In genomic region chr11:9330387-9331384, GRCh38 we compare ENCODE assay signal across 16 cellular contexts. TPM values are rescaled to one million over a fixed set of nuclear protein-coding genes. Genes with fewer than 3 reads are reported as not detected.
DNase-seq lines count a peak whose midpoint lies in the region; ATAC-seq and TF ChIP-seq lines count a peak whose summit lies in the region.
"Had no signal": no experiment of that assay in that cellular context is flagged by ENCODE, and none has a peak within 500 bp of the region (broad histone marks: within the 10 kb centered on the region; RNA-seq: fewer than 3 reads in every experiment).

No MANE protein-coding gene starts in this region.

- TF ChIP-seq CTCF in H9 (conservative IDR thresholded peaks at IDR 0.05) (no peak), fibroblast of villous mesenchyme (IDR thresholded peaks at IDR 0.05; ENCODE audit: insufficient read depth, low read depth, low read length) (no peak)
- TF ChIP-seq CTCF in activated CD8-positive, alpha-beta T cell treated with anti-CD3 and anti-CD28 coated beads for 36 hours (IDR thresholded peaks at IDR 0.05): no peak

- H3K56ac ChIP-seq in H9 (ENCODE audit: insufficient read length, low read depth, low read length): peak overlapping the region; percentile 32

- no peak overlapping the region for H4K5ac ChIP-seq in H9 (ENCODE audit: insufficient read length, low read depth, low read length)

- no peak overlapping the region for H2BK15ac ChIP-seq in H9 (ENCODE audit: low read depth, low read length)

- H3K4me1 Mint-ChIP-seq in H9: 0 out of 4 replicates have a peak, but pooled peaks cover 0 to 4% of the 10 kb centered on the region in 2 experiments
- H3K4me1 Mint-ChIP-seq in activated CD8-positive, alpha-beta T cell treated with anti-CD3 and anti-CD28 coated beads for 36 hours (ENCODE audit: low read depth): peaks cover 3% of the 10 kb centered on the region
- H3K4me1 Mint-ChIP-seq: nephron had no signal

- H2BK12ac ChIP-seq in H9 (ENCODE audit: insufficient read length, low read depth, low read length): no peak overlapping the region

- H2AK5ac ChIP-seq in H9 (ENCODE audit: insufficient read length, low read length): no peak overlapping the region

- H3K27me3 Mint-ChIP-seq in H9 (ENCODE audit: low read depth): no peaks in the 10 kb centered on the region
- no peaks in the 10 kb centered on the region for H3K27me3 Mint-ChIP-seq in activated CD8-positive, alpha-beta T cell treated with anti-CD3 and anti-CD28 coated beads for 36 hours

- no peak overlapping the region for H3K9ac ChIP-seq in H9 (ENCODE audit: extremely low read depth, insufficient read length, low read length)

- no peaks in the 10 kb centered on the region for H3K79me1 ChIP-seq in H9 (ENCODE audit: insufficient read depth, low read depth, low read length, poor library complexity, severe bottlenecking)

- no peaks in the 10 kb centered on the region for H3K23me2 ChIP-seq in H9 (ENCODE audit: insufficient read length, low read depth, low read length, poor library complexity, severe bottlenecking)

- H3K27me3 ChIP-seq in H9 (ENCODE audit: insufficient read depth, low read length) (no peaks in the 10 kb centered on the region), SJSA1 (replicated peaks) (no peaks in the 10 kb centered on the region)
- H3K27me3 ChIP-seq: sigmoid colon, testis had no signal

- H3K4me1 ChIP-seq in H9 (ENCODE audit: insufficient read depth, low read length) (no peaks in the 10 kb centered on the region), SJSA1 (replicated peaks) (no peaks in the 10 kb centered on the region; the same call in 1 of the 2 replicates)
- H3K4me1 ChIP-seq: testis had no signal

- H4K91ac ChIP-seq in H9 (ENCODE audit: insufficient read length, low read depth, low read length): no peak overlapping the region

- H3K36me3 Mint-ChIP-seq in H9 (ENCODE audit: insufficient read depth in 1 of 3, low read depth in 3 of 3): no peaks in the 10 kb centered on the region; a peak in 1 of 7 replicates
- H3K36me3 Mint-ChIP-seq in activated CD8-positive, alpha-beta T cell treated with anti-CD3 and anti-CD28 coated beads for 36 hours (ENCODE audit: low read depth): no peaks in the 10 kb centered on the region

- H3K36me3 ChIP-seq in SJSA1: no peaks in the 10 kb centered on the region
- H3K36me3 ChIP-seq: sigmoid colon had no signal

- H3K4ac ChIP-seq in H9 (ENCODE audit: low read depth, low read length): no peak overlapping the region

- no peak overlapping the region for H2AFZ ChIP-seq in H9 (ENCODE audit: low read length)

- no peak overlapping the region for H3K18ac ChIP-seq in H9 (ENCODE audit: insufficient read length, low read depth, low read length)

- ATAC-seq in activated CD8-positive, alpha-beta T cell treated with anti-CD3 and anti-CD28 coated beads for 36 hours: no peak
- ATAC-seq in Right ventricle myocardium inferior: no peak
- ATAC-seq: activated CD8-positive, alpha-beta T cell treated with anti-CD3 and anti-CD28 coated beads, Interleukin-2, amount 10 ng/mL, durations not matched to agents 7 days and 5 days had no signal

- H3K23ac ChIP-seq in H9 (ENCODE audit: insufficient read length, low read depth, low read length): no peak overlapping the region

- no peak overlapping the region for H3K4me3 Mint-ChIP-seq in H9
- no peak overlapping the region for H3K4me3 Mint-ChIP-seq in activated CD8-positive, alpha-beta T cell treated with anti-CD3 and anti-CD28 coated beads for 36 hours
- H3K4me3 Mint-ChIP-seq: activated CD8-positive, alpha-beta T cell treated with anti-CD3 and anti-CD28 coated beads, Interleukin-2, amount 10 ng/mL, durations not matched to agents 7 days and 5 days; nephron had no signal

- intact Hi-C loops in activated CD8-positive, alpha-beta T cell treated with anti-CD3 and anti-CD28 coated beads for 36 hours (cut with micrococcal nuclease): no loop called here
- intact Hi-C loops in Right ventricle myocardium inferior (cut with DNase I): no loop called here

- H3K9me3 ChIP-seq in H9 (ENCODE audit: control insufficient read depth, low read depth, low read length) (no peaks in the 10 kb centered on the region), SJSA1 (replicated peaks) (no peaks in the 10 kb centered on the region)
- H3K9me3 ChIP-seq: Caco-2, sigmoid colon, testis had no signal

- WGBS in H9 (ENCODE audit: extremely low coverage, insufficient read length, low lambda C conversion rate): no CpG with 5 or more reads among the region's 10 CpGs

- no peaks in the 10 kb centered on the region for H4K20me1 ChIP-seq in H9 (ENCODE audit: control insufficient read depth, insufficient read depth, insufficient read length)

- H3K27ac ChIP-seq in H9 (ENCODE audit: insufficient read length, low read depth, low read length): no peak overlapping the region
- peak overlapping the region; percentile 21; the same call in 1 of the 2 replicates for H3K27ac ChIP-seq in SJSA1
- H3K27ac ChIP-seq: testis had no signal

- H4K8ac ChIP-seq in H9 (replicated peaks; ENCODE audit: insufficient read length, low read depth, low read length): no peak overlapping the region

- H3K4me3 ChIP-seq in SJSA1 (no peak overlapping the region), fibroblast of villous mesenchyme (ENCODE audit: low read depth, low read length) (no peak overlapping the region)
- H3K4me3 ChIP-seq: sigmoid colon, testis had no signal

- no peak overlapping the region for H3T11ph ChIP-seq in H9 (ENCODE audit: low read length)

- no peak overlapping the region for H3K4me2 ChIP-seq in H9 (ENCODE audit: insufficient read depth, insufficient read length, low read length)

- no peak overlapping the region for H2BK5ac ChIP-seq in H9 (ENCODE audit: insufficient read length, low read length)

- H3K27ac Mint-ChIP-seq in H9: peak overlapping the region in 1 of 3 experiments; percentile 19; a peak in 2 of 7 replicates
- no peak overlapping the region for H3K27ac Mint-ChIP-seq in activated CD8-positive, alpha-beta T cell treated with anti-CD3 and anti-CD28 coated beads for 36 hours
- H3K27ac Mint-ChIP-seq: activated CD8-positive, alpha-beta T cell treated with anti-CD3 and anti-CD28 coated beads, Interleukin-2, amount 10 ng/mL, durations not matched to agents 7 days and 5 days; nephron had no signal

- CTCF ChIA-PET in activated CD8-positive, alpha-beta T cell treated with anti-CD3 and anti-CD28 coated beads for 36 hours (lab: Charles Lee): interaction anchor here (0.6 kb wide), 1 partner anchor 28 kb away, joined by 3 read pairs; no protein-coding TSS in a partner anchor

- DNase-seq in H9: no peak
- no peak for DNase-seq in SJSA1 (ENCODE audit: low read depth in 1 of 2, low spot score in 2 of 2)
- peak; percentile 43 for DNase-seq in fibroblast of villous mesenchyme (ENCODE audit: low read depth)
- DNase-seq in stromal cell of bone marrow (ENCODE audit: low read depth): peak; percentile 71
- no peak for DNase-seq in NOMO-1 (lab: John Stamatoyannopoulos, UW; ENCODE audit: unreplicated experiment in 2 of 2)
- DNase-seq in occipital lobe (lab: John Stamatoyannopoulos, UW): no peak
- no peak for DNase-seq in activated CD8-positive, alpha-beta T cell treated with anti-CD3 and anti-CD28 coated beads for 36 hours
- DNase-seq in Right ventricle myocardium inferior (ENCODE audit: missing footprints): no peak
- DNase-seq: activated CD8-positive, alpha-beta T cell treated with anti-CD3 and anti-CD28 coated beads, Interleukin-2, amount 10 ng/mL, durations not matched to agents 7 days and 5 days; activated naive CD4-positive, alpha-beta T cell treated with anti-CD3 and anti-CD28 coated beads, Interleukin-2, amount 50 U/mL, for 16 hours; Caco-2; NCI-H1048; RPMI8226; sigmoid colon; testis had no signal

- H3K14ac ChIP-seq in H9 (ENCODE audit: insufficient read depth, low read length): no peak overlapping the region

- no peaks in the 10 kb centered on the region; the same call in 1 of the 2 replicates for H3K79me2 ChIP-seq in H9 (ENCODE audit: insufficient read depth, low read length)

- H2BK120ac ChIP-seq in H9 (ENCODE audit: low read depth, low read length, poor library complexity, severe bottlenecking): no peak overlapping the region

- no peaks in the 10 kb centered on the region for H3K9me3 Mint-ChIP-seq in H9
- H3K9me3 Mint-ChIP-seq in activated CD8-positive, alpha-beta T cell treated with anti-CD3 and anti-CD28 coated beads for 36 hours: no peaks in the 10 kb centered on the region
- H3K9me3 Mint-ChIP-seq: nephron had no signal

- peak overlapping the region; percentile 60 for H2BK20ac ChIP-seq in H9 (ENCODE audit: low read depth, low read length, poor library complexity, severe bottlenecking)

- POLR2A ChIA-PET in activated CD8-positive, alpha-beta T cell treated with anti-CD3 and anti-CD28 coated beads for 36 hours (lab: Charles Lee): no interaction called here

RNA-seq across cellular contexts. Expression of gene TMEM41B, which starts 16.3 kb away (rescaled TPM):
- total RNA-seq in H9 (2021) (48.5 and 48.7 TPM in 2 replicates), fibroblast of villous mesenchyme (48.3 and 48.8 TPM in 2 replicates), occipital lobe (74.1 TPM), Right ventricle myocardium inferior (17.4 TPM)
- total RNA-seq in SJSA1 (2014; rRNA removed; shearing (Covaris generic)): 27.2 and 30.3 TPM in 2 replicates
- 10 to 100 TPM; 20.4 to 23.0 TPM for total RNA-seq in activated CD8-positive, alpha-beta T cell treated with anti-CD3 and anti-CD28 coated beads for 36 hours

RNA-seq across cellular contexts. Expression of gene IPO7, which starts 53.8 kb away (rescaled TPM):
- 192 and 205 TPM in 2 replicates for total RNA-seq in H9 (2021)
- total RNA-seq in SJSA1 (2014; rRNA removed; shearing (Covaris generic)): 31.0 and 49.2 TPM in 2 replicates
- total RNA-seq in fibroblast of villous mesenchyme: 149 and 184 TPM in 2 replicates
- total RNA-seq in occipital lobe: 216 TPM
- total RNA-seq in activated CD8-positive, alpha-beta T cell treated with anti-CD3 and anti-CD28 coated beads for 36 hours: 100 to 1,000 TPM; 181 to 186 TPM
- total RNA-seq in Right ventricle myocardium inferior: 130 TPM

Comparison
In these comparisons a context has a peak if more than half of its experiments do, and no peak if none do; other contexts are left out.
1. DNase-seq: peak in fibroblast of villous mesenchyme (single experiment) and stromal cell of bone marrow (single experiment); none in H9 (single experiment), SJSA1 (0 of 2), NOMO-1 (0 of 2), occipital lobe (single experiment), activated CD8-positive, alpha-beta T cell treated with anti-CD3 and anti-CD28 coated beads for 36 hours (single experiment) and Right ventricle myocardium inferior (single experiment).